25 cellular contexts compared by ENCODE assay signal in the genomic region with DNA sequence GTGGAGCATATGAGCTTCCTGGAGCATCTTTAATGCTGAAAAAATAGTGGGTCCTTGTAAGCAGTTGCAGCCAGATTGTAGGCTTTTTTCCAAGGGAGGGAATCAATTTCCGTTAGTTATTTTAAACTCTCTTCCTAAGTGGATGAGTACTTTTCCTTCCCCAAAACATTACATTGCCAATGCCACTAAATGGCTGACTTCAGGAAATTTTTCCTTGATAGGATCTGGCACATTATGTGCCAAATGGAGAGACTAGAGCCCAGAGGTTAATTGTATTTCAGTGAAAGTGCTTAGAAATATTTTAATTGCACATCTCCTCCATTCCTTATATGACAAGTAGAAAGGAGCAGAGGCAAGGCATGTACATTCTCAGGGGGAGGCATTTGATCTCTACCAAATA.
"Had no signal": no experiment of that assay in that cellular context is flagged by ENCODE, and none has a peak within 500 bp of the region (broad histone marks: within the 10 kb centered on the region; RNA-seq: fewer than 3 reads in every experiment).

No MANE protein-coding gene starts in this region.

- H3K4me3 ChIP-seq: colonic mucosa, coronary artery, dorsolateral prefrontal cortex, esophagus muscularis mucosa, esophagus squamous epithelium, gastrocnemius medialis, gastroesophageal sphincter, heart left ventricle, heart right ventricle had no signal

- DNase-seq: colonic mucosa; cortex of kidney; dorsolateral prefrontal cortex; effector CD4-positive, alpha-beta T cell; effector CD8-positive, alpha-beta T cell; effector memory CD8-positive, alpha-beta T cell; endodermal cell; erythroblast; esophagus squamous epithelium; foreskin fibroblast; foreskin keratinocyte; foreskin melanocyte; gastrocnemius medialis; glutamatergic neuron; head of caudate nucleus; heart left ventricle; heart right ventricle had no signal

- ATAC-seq: effector memory CD8-positive, alpha-beta T cell; esophagus mucosa; foreskin keratinocyte; gastrocnemius medialis; gastroesophageal sphincter; heart left ventricle; heart right ventricle had no signal

- FAIRE-seq: colon, endometrium, frontal cortex had no signal

- H3K27ac ChIP-seq: colonic mucosa, coronary artery, dorsolateral prefrontal cortex, epithelial cell of prostate, esophagus muscularis mucosa, esophagus squamous epithelium, foreskin keratinocyte, gastrocnemius medialis, gastroesophageal sphincter, heart left ventricle, heart right ventricle had no signal

- H3K9me3 ChIP-seq: colonic mucosa, esophagus muscularis mucosa, esophagus squamous epithelium, gastrocnemius medialis, gastroesophageal sphincter had no signal

- H3K36me3 ChIP-seq: colonic mucosa had no signal

- H3K4me1 ChIP-seq: colonic mucosa, esophagus muscularis mucosa, esophagus squamous epithelium, foreskin keratinocyte, gastrocnemius medialis, gastroesophageal sphincter, heart right ventricle had no signal

- H3K27me3 ChIP-seq: colonic mucosa, dorsolateral prefrontal cortex, esophagus muscularis mucosa, esophagus squamous epithelium, foreskin keratinocyte, gastrocnemius medialis, gastroesophageal sphincter, heart left ventricle, heart right ventricle had no signal
